ENCODE assay signal across 1 cellular context in the genomic region with DNA sequence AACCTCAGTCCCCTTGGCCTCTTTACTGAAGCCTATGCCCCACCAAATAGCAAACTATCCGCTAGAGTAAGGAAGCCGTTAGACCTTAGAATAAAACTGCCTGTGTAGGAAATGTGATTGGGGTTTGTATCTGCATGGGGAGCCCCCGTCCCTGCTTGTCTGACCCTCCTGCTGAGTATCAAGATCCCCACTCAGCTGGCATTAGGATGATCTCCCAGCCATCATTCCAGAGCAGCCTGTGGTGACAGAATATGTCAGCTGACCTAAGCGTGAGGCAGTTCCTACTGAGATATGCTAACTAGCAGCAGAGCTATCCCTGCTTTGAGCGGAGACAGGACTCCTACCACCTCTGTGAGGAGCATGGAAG.
A peak's percentile ranks its signal among the peaks of the same experiment; 100 is the strongest.
TF ChIP-seq lines count a peak whose summit lies in the region.

No MANE protein-coding gene starts in this region.

TF ChIP-seq in H1, 55 proteins besides CTCF, POLR2A, EP300 and RAD21:
- TF ChIP-seq, protein P1, sequence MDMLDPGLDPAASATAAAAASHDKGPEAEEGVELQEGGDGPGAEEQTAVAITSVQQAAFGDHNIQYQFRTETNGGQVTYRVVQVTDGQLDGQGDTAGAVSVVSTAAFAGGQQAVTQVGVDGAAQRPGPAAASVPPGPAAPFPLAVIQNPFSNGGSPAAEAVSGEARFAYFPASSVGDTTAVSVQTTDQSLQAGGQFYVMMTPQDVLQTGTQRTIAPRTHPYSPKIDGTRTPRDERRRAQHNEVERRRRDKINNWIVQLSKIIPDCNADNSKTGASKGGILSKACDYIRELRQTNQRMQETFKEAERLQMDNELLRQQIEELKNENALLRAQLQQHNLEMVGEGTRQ (IDR thresholded peaks at IDR 0.05; ENCODE audit: low read length) = peak; percentile 25; the same call in 1 of the 2 replicates
- TF ChIP-seq SAP30 (IDR thresholded peaks at IDR 0.05; ENCODE audit: insufficient read depth, insufficient replicate concordance, low read length) = peak; percentile 30
- TF ChIP-seq SIN3A (conservative IDR thresholded peaks at IDR 0.05 in 1 of 2, IDR thresholded peaks at IDR 0.05 in 1 of 2; ENCODE audit: low read depth in 1 of 2, low read length in 2 of 2) = peak in 1 of 2 experiments; percentile 65; a peak in 1 of 4 replicates
- TF ChIP-seq, protein P2, sequence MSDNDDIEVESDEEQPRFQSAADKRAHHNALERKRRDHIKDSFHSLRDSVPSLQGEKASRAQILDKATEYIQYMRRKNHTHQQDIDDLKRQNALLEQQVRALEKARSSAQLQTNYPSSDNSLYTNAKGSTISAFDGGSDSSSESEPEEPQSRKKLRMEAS (IDR thresholded peaks at IDR 0.05) = no peak
- TF ChIP-seq SIX5 (IDR thresholded peaks at IDR 0.05; ENCODE audit: low read depth, low read length) = no peak
